In genomic region chr1:156390409-156391144, GRCh38 we compare ENCODE assay signal across 15 cellular contexts. TPM values are rescaled to one million over a fixed set of nuclear protein-coding genes. Genes with fewer than 3 reads are reported as not detected.
A peak's percentile ranks its signal among the peaks of the same experiment; 100 is the strongest.
DNase-seq lines count a peak whose midpoint lies in the region; ATAC-seq, FAIRE-seq and TF ChIP-seq lines count a peak whose summit lies in the region.
"Had no signal": no experiment of that assay in that cellular context is flagged by ENCODE, and none has a peak within 500 bp of the region (broad histone marks: within the 10 kb centered on the region; RNA-seq: fewer than 3 reads in every experiment).

No MANE protein-coding gene starts in this region.

- H3K9me2 ChIP-seq in GM23338 (ENCODE audit: insufficient read depth), result no peaks in the 10 kb centered on the region

- TF ChIP-seq CTCF in GM23338 (conservative IDR thresholded peaks at IDR 0.05; ENCODE audit: low read depth in 2 of 2) (no peak), K562 (IDR thresholded peaks at IDR 0.05 in 2 of 3, conservative IDR thresholded peaks at IDR 0.05 in 1 of 3; ENCODE audit: insufficient read depth in 2 of 3, low read depth in 1 of 3, low read length in 3 of 3) (no peak), suprapubic skin (IDR thresholded peaks at IDR 0.05) (no peak)

- CTCF ChIA-PET in K562 (lab: Yijun Ruan, JAX; ENCODE audit: low intra/inter-chr PET ratio), result interaction anchor here (10.1 kb wide), 1 partner anchor 54 kb away, joined by 240 read pairs; no protein-coding TSS in a partner anchor

- peaks cover 68% of the 10 kb centered on the region for H3K27me3 ChIP-seq in GM23338 (ENCODE audit: insufficient read depth)
- H3K27me3 ChIP-seq in K562 (ENCODE audit: control insufficient read depth in 2 of 2, insufficient read depth in 2 of 2, low read length in 2 of 2), result peaks cover 11 to 18% of the 10 kb centered on the region in 2 experiments; a peak in 4 of 5 replicates
- H3K27me3 ChIP-seq in suprapubic skin, result peaks cover 69% of the 10 kb centered on the region
- H3K27me3 ChIP-seq: MG63 had no signal

- H3F3A ChIP-seq in GM23338 (replicated peaks; ENCODE audit: low read depth), result peaks cover 27% of the 10 kb centered on the region

- no peaks in the 10 kb centered on the region for H3K9me1 ChIP-seq in K562 (ENCODE audit: control insufficient read depth, insufficient read depth, low read length)

- no peaks in the 10 kb centered on the region for H3K9me3 ChIP-seq in K562 (replicated peaks; ENCODE audit: control insufficient read depth, insufficient read depth, low read depth, low read length)
- H3K9me3 ChIP-seq in suprapubic skin, result no peaks in the 10 kb centered on the region
- no peaks in the 10 kb centered on the region for H3K9me3 ChIP-seq in T-helper 17 cell (ENCODE audit: control insufficient read depth, low read length, poor library complexity, severe bottlenecking)
- H3K9me3 ChIP-seq: MG63 had no signal

- in situ Hi-C loops in K562 (cut with MboI), result no loop called here

- H3K27ac ChIP-seq in GM23338 (ENCODE audit: low read depth) (no peak overlapping the region), K562 (ENCODE audit: extremely low read depth, low read depth, low read length) (no peak overlapping the region), suprapubic skin (no peak overlapping the region)

- no peaks in the 10 kb centered on the region for H4K20me1 ChIP-seq in GM23338 (replicated peaks; ENCODE audit: insufficient read depth)
- peaks cover 3% of the 10 kb centered on the region; the same call in 1 of the 2 replicates for H4K20me1 ChIP-seq in K562 (replicated peaks; ENCODE audit: control insufficient read depth, insufficient read depth, low read length)

- peak overlapping the region; percentile 20; the same call in 1 of the 2 replicates for H3K4me3 ChIP-seq in GM23338
- no peak overlapping the region for H3K4me3 ChIP-seq in K562
- H3K4me3 ChIP-seq in suprapubic skin, result no peak overlapping the region
- H3K4me3 ChIP-seq: MG63 had no signal

- TF ChIP-seq EP300 in K562 (IDR thresholded peaks at IDR 0.05; ENCODE audit: low read length) (no peak), suprapubic skin (IDR thresholded peaks at IDR 0.05) (no peak)

- 0 out of 2 replicates have a peak overlapping the region, but pooled peaks have one; percentile 92 for H2AFZ ChIP-seq in GM23338
- no peak overlapping the region for H2AFZ ChIP-seq in K562 (ENCODE audit: low read depth, low read length)

- H3K79me2 ChIP-seq in GM23338 (replicated peaks; ENCODE audit: insufficient read depth) (no peaks in the 10 kb centered on the region), K562 (ENCODE audit: control insufficient read depth, insufficient read depth, low read length) (no peaks in the 10 kb centered on the region)

- ATAC-seq in GM23338 (no peak), K562 (no peak), T-helper 17 cell (no peak)

- H3K4me1 Mint-ChIP-seq in GM23338 (peaks cover 61% of the 10 kb centered on the region), T-helper 17 cell (peaks cover 9% of the 10 kb centered on the region)

- H3K9me3 Mint-ChIP-seq in GM23338, result no peaks in the 10 kb centered on the region; the same call in 2 of the 3 replicates
- H3K9me3 Mint-ChIP-seq: CD8-positive, alpha-beta memory T cell had no signal

- DNase-seq in GM23338 (ENCODE audit: low spot score), result no peak
- DNase-seq in K562 (ENCODE audit: extremely low read depth in 1 of 4, low spot score in 3 of 4), result no peak
- peak in 37 of 51 donors; percentile 22 to 86 (median 61) for DNase-seq in hypothalamus (lab: John Stamatoyannopoulos, UW)
- peak; percentile 79 for DNase-seq in putamen (ENCODE audit: low spot score)
- no peak for DNase-seq in RCC 7860 (ENCODE audit: low spot score)
- DNase-seq in suprapubic skin (ENCODE audit: low spot score in 2 of 2), result no peak
- DNase-seq in T-helper 17 cell, result no peak
- DNase-seq: ACHN; CD8-positive, alpha-beta memory T cell; MG63; NCI-H1105 treated with DMSO at 0.1 percent for 48 hours; NCI-H2029; NCI-H510A; SIG-M5 had no signal

- H3K27me3 Mint-ChIP-seq in GM23338 (ENCODE audit: insufficient read depth, low read depth, poor library complexity) (peaks cover 59% of the 10 kb centered on the region), T-helper 17 cell (peaks cover 67% of the 10 kb centered on the region)

- BruUV-seq in K562 (replicated peaks; lab: Mats Ljungman, UMichigan), result no TSS peak

- no peak for FAIRE-seq in K562 (lab: Jason Lieb, UNC)
- FAIRE-seq in RCC 7860 (lab: Jason Lieb, UNC), result no peak

- no peaks in the 10 kb centered on the region for H3K36me3 ChIP-seq in GM23338 (ENCODE audit: insufficient read depth)
- no peaks in the 10 kb centered on the region for H3K36me3 ChIP-seq in K562 (ENCODE audit: control insufficient read depth, insufficient read depth, low read length)
- no peaks in the 10 kb centered on the region for H3K36me3 ChIP-seq in suprapubic skin
- H3K36me3 ChIP-seq: MG63 had no signal

- H3K4me3 Mint-ChIP-seq in GM23338 (no peak overlapping the region; the same call in 2 of the 3 replicates), T-helper 17 cell (no peak overlapping the region)
- H3K4me3 Mint-ChIP-seq: CD8-positive, alpha-beta memory T cell had no signal

- no peak overlapping the region for H3K9ac ChIP-seq in K562 (ENCODE audit: insufficient read depth in 1 of 2, low read depth in 2 of 2, low read length in 2 of 2)

- H3K36me3 Mint-ChIP-seq in GM23338 (ENCODE audit: low read depth), result no peaks in the 10 kb centered on the region
- peaks cover 2% of the 10 kb centered on the region for H3K36me3 Mint-ChIP-seq in T-helper 17 cell (ENCODE audit: low read depth)
- H3K36me3 Mint-ChIP-seq: CD8-positive, alpha-beta memory T cell had no signal

- 14% methylated on average over 12 of the region's 14 CpGs for WGBS in K562 (ENCODE audit: insufficient coverage, low coverage, missing lambda C conversion rate)
- WGBS in suprapubic skin, result 63% methylated on average over 14 of the region's 14 CpGs

- H3K27ac Mint-ChIP-seq in GM23338 (no peak overlapping the region), T-helper 17 cell (no peak overlapping the region)
- H3K27ac Mint-ChIP-seq: CD8-positive, alpha-beta memory T cell had no signal

- TF ChIP-seq POLR2A in K562 (conservative IDR thresholded peaks at IDR 0.05) (no peak), suprapubic skin (IDR thresholded peaks at IDR 0.05) (no peak)

- TF ChIP-seq RAD21 in K562 (CRISPR knock-in tag; conservative IDR thresholded peaks at IDR 0.05 in 1 of 2, IDR thresholded peaks at IDR 0.05 in 1 of 2), result no peak

- intact Hi-C loops in K562 (cut with micrococcal nuclease), result no loop called here

- H3K4me1 ChIP-seq in GM23338 (ENCODE audit: insufficient read depth) (peaks cover 50% of the 10 kb centered on the region), K562 (replicated peaks in 1 of 2; ENCODE audit: control insufficient read depth in 2 of 2, insufficient read depth in 2 of 2, low read length in 2 of 2) (peaks cover 0 to 33% of the 10 kb centered on the region in 2 experiments; a peak in 2 of 5 replicates), suprapubic skin (peaks cover 7% of the 10 kb centered on the region)

- peak overlapping the region; percentile 67 for H3K4me2 ChIP-seq in GM23338
- H3K4me2 ChIP-seq in K562 (ENCODE audit: insufficient read depth, low read length), result no peak overlapping the region

- POLR2A ChIA-PET in K562 (lab: Yijun Ruan, JAX), result interaction anchor here (0.6 to 1.0 kb wide), 3 partner anchors 33 to 271 kb away, joined by 3 read pairs; no protein-coding TSS in a partner anchor

RNA-seq across cellular contexts. Expression of gene RHBG, which starts 21.6 kb away (rescaled TPM):
- total RNA-seq in GM23338 (2014; rRNA removed; shearing (Covaris generic)), result 1.6 and 1.7 TPM in 2 replicates
- 1.2 and 2.1 TPM in 2 replicates for polyA plus RNA-seq in GM23338 (2016; fragmentation: Nextera tagmentation; extraction: Ambion mirVana)
- total RNA-seq in K562 (2011; cell fraction: chromatin; rRNA removed; ENCODE audit: low replicate concordance), result not detected in 2 replicates
- total RNA-seq in K562 (2011; cell fraction: nucleolus; rRNA removed), result not detected in 2 replicates
- not detected in 2 replicates for total RNA-seq in K562 (2011; cell fraction: nucleoplasm; rRNA removed)
- not detected in 2 replicates for total RNA-seq in K562 (2014; rRNA removed)
- total RNA-seq in K562 (2014; rRNA removed; fragmentation: Illumina TruSeq; extraction: Trizol), result not detected in 2 replicates
- total RNA-seq in K562 (2015; rRNA removed; fragmentation: Illumina TruSeq; extraction: Trizol), result not detected in 2 replicates
- not detected in 2 replicates for total RNA-seq in K562 (2021)
- polyA plus RNA-seq in K562 (2011; rRNA removed), result not detected in 2 replicates
- polyA plus RNA-seq in K562 (2011; cell fraction: cytosol; rRNA removed), result not detected in 2 replicates
- not detected in 2 replicates for polyA plus RNA-seq in K562 (2011; cell fraction: nucleus; rRNA removed)
- not detected in 2 replicates for polyA plus RNA-seq in K562 (2012)
- not detected in 2 replicates for polyA plus RNA-seq in K562 (2014; fragmentation: Illumina TruSeq; extraction: Trizol)
- polyA plus RNA-seq in K562 (2014; fragmentation: Nextera tagmentation; extraction: Ambion mirVana), result not detected
- not detected in 2 replicates for polyA plus RNA-seq in K562 (2014; rRNA removed)
- polyA minus RNA-seq in K562 (2011; rRNA and poly(A)+ RNA removed), result not detected in 2 replicates
- not detected in 2 replicates for polyA minus RNA-seq in K562 (2011; cell fraction: cytosol; rRNA and poly(A)+ RNA removed)
- not detected in 2 replicates for polyA minus RNA-seq in K562 (2011; cell fraction: nucleus; rRNA and poly(A)+ RNA removed)
- total RNA-seq in suprapubic skin, result 10 to 100 TPM in 1 of 4 donors, 1 to 10 TPM in 3; 7.4 to 14.8 (median 8.1) TPM
- not detected for total RNA-seq in T-helper 17 cell
- total RNA-seq: CD8-positive, alpha-beta memory T cell had no signal
- polyA plus RNA-seq: BJ; CD8-positive, alpha-beta memory T cell had no signal

RNA-seq across cellular contexts. Expression of gene TSACC, which starts 52.3 kb away (rescaled TPM):
- 0.66 and 2.5 TPM in 2 replicates for total RNA-seq in GM23338 (2014; rRNA removed; shearing (Covaris generic))
- 9.3 and 9.8 TPM in 2 replicates for polyA plus RNA-seq in GM23338 (2016; fragmentation: Nextera tagmentation; extraction: Ambion mirVana)
- 0.67 TPM in 1 of 2 replicates, not detected in the other for total RNA-seq in K562 (2011; cell fraction: chromatin; rRNA removed; ENCODE audit: low replicate concordance)
- 1.1 TPM in 1 of 2 replicates, not detected in the other for total RNA-seq in K562 (2011; cell fraction: nucleolus; rRNA removed)
- total RNA-seq in K562 (2011; cell fraction: nucleoplasm; rRNA removed), result 0.59 TPM in 1 of 2 replicates, not detected in the other
- 0.45 and 1.6 TPM in 2 replicates for total RNA-seq in K562 (2014; rRNA removed)
- 1.8 and 2.1 TPM in 2 replicates for total RNA-seq in K562 (2014; rRNA removed; fragmentation: Illumina TruSeq; extraction: Trizol)
- 2.5 and 2.6 TPM in 2 replicates for total RNA-seq in K562 (2015; rRNA removed; fragmentation: Illumina TruSeq; extraction: Trizol)
- total RNA-seq in K562 (2021), result 1.0 and 1.1 TPM in 2 replicates
- 2.1 and 2.2 TPM in 2 replicates for polyA plus RNA-seq in K562 (2011; rRNA removed)
- 1.9 and 3.2 TPM in 2 replicates for polyA plus RNA-seq in K562 (2011; cell fraction: cytosol; rRNA removed)
- polyA plus RNA-seq in K562 (2011; cell fraction: nucleus; rRNA removed), result 1.1 and 1.3 TPM in 2 replicates
- 0.96 and 3.3 TPM in 2 replicates for polyA plus RNA-seq in K562 (2012)
- 4.5 TPM in 2 replicates for polyA plus RNA-seq in K562 (2014; fragmentation: Illumina TruSeq; extraction: Trizol)
- 1 to 10 TPM; 7.3 to 7.4 TPM for polyA plus RNA-seq in K562 (2014; fragmentation: Nextera tagmentation; extraction: Ambion mirVana)
- 5.0 and 7.5 TPM in 2 replicates for polyA plus RNA-seq in K562 (2014; rRNA removed)
- polyA minus RNA-seq in K562 (2011; rRNA and poly(A)+ RNA removed), result 0.88 and 1.9 TPM in 2 replicates
- not detected in 2 replicates for polyA minus RNA-seq in K562 (2011; cell fraction: cytosol; rRNA and poly(A)+ RNA removed)
- polyA minus RNA-seq in K562 (2011; cell fraction: nucleus; rRNA and poly(A)+ RNA removed), result 1.1 TPM in 1 of 2 replicates, not detected in the other
- not detected for total RNA-seq in suprapubic skin
- under 1 TPM in 1 of 2 donors, not detected in 1; 0.40 TPM for total RNA-seq in T-helper 17 cell

RNA-seq across cellular contexts. Expression of gene CCT3, which starts 52.5 kb away (rescaled TPM):
- total RNA-seq in GM23338 (2014; rRNA removed; shearing (Covaris generic)), result 526 and 618 TPM in 2 replicates
- 405 and 410 TPM in 2 replicates for polyA plus RNA-seq in GM23338 (2016; fragmentation: Nextera tagmentation; extraction: Ambion mirVana)
- 286 and 378 TPM in 2 replicates for total RNA-seq in K562 (2011; cell fraction: chromatin; rRNA removed; ENCODE audit: low replicate concordance)
- total RNA-seq in K562 (2011; cell fraction: nucleolus; rRNA removed), result 207 and 211 TPM in 2 replicates
- 281 and 365 TPM in 2 replicates for total RNA-seq in K562 (2011; cell fraction: nucleoplasm; rRNA removed)
- total RNA-seq in K562 (2014; rRNA removed), result 567 and 570 TPM in 2 replicates
- 610 and 635 TPM in 2 replicates for total RNA-seq in K562 (2014; rRNA removed; fragmentation: Illumina TruSeq; extraction: Trizol)
- total RNA-seq in K562 (2015; rRNA removed; fragmentation: Illumina TruSeq; extraction: Trizol), result 573 and 580 TPM in 2 replicates
- 521 and 542 TPM in 2 replicates for total RNA-seq in K562 (2021)
- polyA plus RNA-seq in K562 (2011; rRNA removed), result 682 and 836 TPM in 2 replicates
- 554 and 570 TPM in 2 replicates for polyA plus RNA-seq in K562 (2011; cell fraction: cytosol; rRNA removed)
- polyA plus RNA-seq in K562 (2011; cell fraction: nucleus; rRNA removed), result 205 and 257 TPM in 2 replicates
- 345 and 420 TPM in 2 replicates for polyA plus RNA-seq in K562 (2012)
- polyA plus RNA-seq in K562 (2014; fragmentation: Illumina TruSeq; extraction: Trizol), result 536 and 610 TPM in 2 replicates
- polyA plus RNA-seq in K562 (2014; fragmentation: Nextera tagmentation; extraction: Ambion mirVana), result 1,000 to 10,000 TPM in 1 of 2 experiments, 100 to 1,000 TPM in 1; 871 to 1,167 TPM
- 475 and 532 TPM in 2 replicates for polyA plus RNA-seq in K562 (2014; rRNA removed)
- polyA minus RNA-seq in K562 (2011; rRNA and poly(A)+ RNA removed), result 839 and 1,099 TPM in 2 replicates
- polyA minus RNA-seq in K562 (2011; cell fraction: cytosol; rRNA and poly(A)+ RNA removed), result 448 and 506 TPM in 2 replicates
- polyA minus RNA-seq in K562 (2011; cell fraction: nucleus; rRNA and poly(A)+ RNA removed), result 78.0 and 147 TPM in 2 replicates
- total RNA-seq in suprapubic skin, result 100 to 1,000 TPM in 3 of 4 donors, 10 to 100 TPM in 1; 91.4 to 198 (median 149) TPM
- total RNA-seq in T-helper 17 cell, result 10 to 100 TPM; 75.3 to 77.6 TPM

Comparison
In these comparisons a context has a peak if more than half of its experiments do, and no peak if none do; other contexts are left out.
1. DNase-seq: peak in hypothalamus (37 of 51) and putamen (single experiment); none in GM23338 (single experiment), K562 (0 of 4), RCC 7860 (single experiment), suprapubic skin (0 of 2) and T-helper 17 cell (0 of 3).